Comparison of ENCODE assay signal across 8 cellular contexts in the genomic region with DNA sequence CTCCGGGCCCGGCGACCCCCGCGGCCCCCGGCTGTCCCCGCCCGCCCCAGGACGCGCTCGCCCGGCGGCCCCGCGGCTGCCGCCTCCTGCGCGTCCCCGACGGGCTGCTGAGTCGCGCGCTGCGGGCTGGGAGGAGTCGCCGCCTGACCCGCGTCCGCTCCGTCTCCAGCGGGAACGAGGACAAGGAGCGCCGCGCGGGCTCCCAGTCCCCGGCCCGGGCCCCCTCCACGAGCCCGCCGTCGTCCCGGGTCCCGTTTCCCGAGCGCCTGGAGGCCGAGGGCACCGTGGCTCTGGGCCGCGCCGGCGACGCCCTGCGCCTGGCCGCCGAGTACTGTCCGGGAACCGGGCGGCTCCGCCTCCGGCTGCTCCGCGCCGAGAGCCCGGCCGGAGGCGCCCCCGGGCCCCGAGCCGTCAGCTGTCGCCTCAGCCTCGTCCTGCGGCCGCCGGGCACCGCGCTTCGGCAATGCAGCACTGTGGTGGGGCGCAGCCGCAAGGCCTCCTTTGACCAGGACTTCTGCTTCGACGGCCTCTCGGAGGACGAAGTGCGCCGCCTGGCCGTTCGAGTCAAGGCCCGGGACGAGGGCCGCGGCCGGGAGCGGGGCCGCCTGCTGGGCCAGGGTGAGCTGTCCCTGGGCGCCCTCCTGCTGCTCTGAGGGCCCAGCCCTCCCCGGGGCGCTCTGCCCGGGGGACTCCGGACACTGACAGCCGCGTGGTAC. TPM values are rescaled to one million over a fixed set of nuclear protein-coding genes. Genes with fewer than 3 reads are reported as not detected.
DNase-seq lines count a peak whose midpoint lies in the region; ATAC-seq and TF ChIP-seq lines count a peak whose summit lies in the region.

No MANE protein-coding gene starts in this region.

- intact Hi-C loops in aorta (cut with DNase I), result no loop called here

- POLR2A ChIA-PET in naive thymus-derived CD8-positive, alpha-beta T cell (lab: Charles Lee), result no interaction called here

- DNase-seq in NCI-H1105 treated with DMSO at 0.1 percent for 48 hours (lab: John Stamatoyannopoulos, UW), result peak; percentile 11
- DNase-seq in NCI-H1105 (lab: John Stamatoyannopoulos, UW), result no peak
- peak; percentile 73 for DNase-seq in activated CD8-positive, alpha-beta memory T cell treated with anti-CD3 and anti-CD28 coated beads for 24 hours
- DNase-seq in fibroblast of mammary gland (ENCODE audit: low read depth), result peak; percentile 36
- DNase-seq in naive thymus-derived CD8-positive, alpha-beta T cell, result peak in 1 of 10 donors; percentile 4
- DNase-seq in aorta, result peak; percentile 75 to 86
- DNase-seq in NCI-H1694 (lab: John Stamatoyannopoulos, UW), result no peak

- 1% methylated on average over 102 of the region's 102 CpGs for WGBS in HUES64
- WGBS in aorta, 2 donors, result 1 to 2% methylated on average over 65 to 102 of the region's 102 CpGs

- peaks cover 0 to 4% (median 2%) of the 10 kb centered on the region in 3 donors for H3K36me3 Mint-ChIP-seq in naive thymus-derived CD8-positive, alpha-beta T cell

- H3K27ac ChIP-seq in HUES64 (ENCODE audit: low read depth, low read length) (no peak overlapping the region), aorta (ENCODE audit: low read depth in 1 of 2, low read length in 2 of 2) (no peak overlapping the region)

- peak; percentile 21 to 42 for ATAC-seq in naive thymus-derived CD8-positive, alpha-beta T cell
- peak; percentile 66 for ATAC-seq in aorta (ENCODE audit: low FRiP score)

- H3K4me3 ChIP-seq in HUES64 (ENCODE audit: low read length), result peak overlapping the region; percentile 51
- peak overlapping the region; percentile 10 for H3K4me3 ChIP-seq in fibroblast of mammary gland (ENCODE audit: control insufficient read depth, low read depth, low read length)
- peak overlapping the region; percentile 48 to 70 for H3K4me3 ChIP-seq in aorta (ENCODE audit: low read length in 2 of 2)

- H3K9me3 Mint-ChIP-seq in naive thymus-derived CD8-positive, alpha-beta T cell, result no peaks in the 10 kb centered on the region

- peak overlapping the region in 1 of 10 donors; percentile 42 for H3K27ac Mint-ChIP-seq in naive thymus-derived CD8-positive, alpha-beta T cell

- peak overlapping the region; percentile 45 to 83 (median 78) for H3K4me3 Mint-ChIP-seq in naive thymus-derived CD8-positive, alpha-beta T cell

- H3K4me1 Mint-ChIP-seq in naive thymus-derived CD8-positive, alpha-beta T cell, result peaks cover 17 to 22% (median 19%) of the 10 kb centered on the region in 4 donors

- TF ChIP-seq CTCF in fibroblast of mammary gland (conservative IDR thresholded peaks at IDR 0.05; ENCODE audit: control insufficient read depth, insufficient read depth, low read depth, low read length), result no peak

- H3K27me3 ChIP-seq in HUES64 (ENCODE audit: insufficient read depth, low read length) (peaks cover 72% of the 10 kb centered on the region), aorta (ENCODE audit: control insufficient read depth in 1 of 2, insufficient read depth in 2 of 2, low read length in 1 of 2) (no peaks in the 10 kb centered on the region)

- no peaks in the 10 kb centered on the region for H3K9me3 ChIP-seq in HUES64 (ENCODE audit: insufficient read depth, low read depth, low read length)
- H3K9me3 ChIP-seq in aorta (ENCODE audit: control insufficient read depth, low read length), result no peaks in the 10 kb centered on the region

- H3K36me3 ChIP-seq in HUES64 (ENCODE audit: insufficient read depth, low read length) (no peaks in the 10 kb centered on the region), aorta (ENCODE audit: control insufficient read depth in 1 of 2, insufficient read depth in 2 of 2, low read length in 1 of 2) (no peaks in the 10 kb centered on the region)

- peaks cover 11% of the 10 kb centered on the region for H3K4me1 ChIP-seq in HUES64 (ENCODE audit: insufficient read depth, low read length)
- no peaks in the 10 kb centered on the region for H3K4me1 ChIP-seq in aorta (ENCODE audit: control insufficient read depth in 1 of 2, insufficient read depth in 2 of 2, low read length in 2 of 2)

- H3K27me3 Mint-ChIP-seq in naive thymus-derived CD8-positive, alpha-beta T cell, result peaks cover 11 to 29% (median 22%) of the 10 kb centered on the region in 5 donors

- H3K9ac ChIP-seq in HUES64 (ENCODE audit: low read depth, low read length), result no peak overlapping the region

RNA-seq across cellular contexts. Expression of a gene that starts 1.5 kb away (rescaled TPM):
- 0.15 TPM for polyA plus RNA-seq in HUES64 (2013, experiment 1 of 2)
- polyA plus RNA-seq in HUES64 (2013, experiment 2 of 2), result 0.13 TPM
- not detected for total RNA-seq in naive thymus-derived CD8-positive, alpha-beta T cell
- polyA plus RNA-seq in naive thymus-derived CD8-positive, alpha-beta T cell, result not detected
- under 1 TPM; 0.19 to 0.36 TPM for total RNA-seq in aorta
- polyA plus RNA-seq in aorta, result not detected

RNA-seq across cellular contexts. Expression of a gene that starts 8.0 kb away (rescaled TPM):
- polyA plus RNA-seq in HUES64 (2013, experiment 1 of 2), result 4.3 TPM
- 5.7 TPM for polyA plus RNA-seq in HUES64 (2013, experiment 2 of 2)
- 100 to 1,000 TPM; 103 to 109 TPM for total RNA-seq in naive thymus-derived CD8-positive, alpha-beta T cell
- 10 to 100 TPM; 11.1 to 17.6 (median 13.3) TPM for polyA plus RNA-seq in naive thymus-derived CD8-positive, alpha-beta T cell
- 100 to 1,000 TPM in 1 of 2 donors, 10 to 100 TPM in 1; 94.9 to 123 TPM for total RNA-seq in aorta
- polyA plus RNA-seq in aorta, result 10 to 100 TPM in 1 of 2 donors, 1 to 10 TPM in 1; 3.1 to 26.3 TPM

Comparison
In these comparisons a context has a peak if more than half of its experiments do, and no peak if none do; other contexts are left out.
1. DNase-seq: peak in NCI-H1105 treated with DMSO at 0.1 percent for 48 hours (single experiment), activated CD8-positive, alpha-beta memory T cell treated with anti-CD3 and anti-CD28 coated beads for 24 hours (single experiment), fibroblast of mammary gland (single experiment) and aorta (2 of 2); none in NCI-H1105 (single experiment) and NCI-H1694 (single experiment).
2. Peak in every context shown above with its lines, with median percentiles within 50 percentile points of each other: H3K4me3 ChIP-seq.